Comparison of ENCODE assay signal across 37 cellular contexts in genomic region chrX:116756960-116757359, GRCh38.
"Had no signal": no experiment of that assay in that cellular context is flagged by ENCODE, and none has a peak within 500 bp of the region (broad histone marks: within the 10 kb centered on the region; RNA-seq: fewer than 3 reads in every experiment).

No MANE protein-coding gene starts in this region.

- H3K4me3 ChIP-seq: cardiac muscle cell had no signal

- H3K9me3 Mint-ChIP-seq: activated B cell treated with CpG ODN at 0.5 μM for 24 hours; activated CD4-positive, alpha-beta memory T cell treated with anti-CD3 and anti-CD28 coated beads for 36 hours; activated CD4-positive, alpha-beta T cell treated with anti-CD3 and anti-CD28 coated beads, Interleukin-2, amount 10 ng/mL, durations not matched to agents 24 days and 14 days; activated CD8-positive, alpha-beta T cell treated with anti-CD3 and anti-CD28 coated beads for 36 hours; activated naive CD4-positive, alpha-beta T cell treated with anti-CD3 and anti-CD28 coated beads, Interleukin-2, amount 10 ng/mL, durations not matched to agents 7 days and 5 days; activated naive CD4-positive, alpha-beta T cell treated with anti-CD3 and anti-CD28 coated beads, Interleukin-2, amount 50 U/mL, for 24 hours; activated naive CD8-positive, alpha-beta T cell treated with anti-CD3 and anti-CD28 coated beads, Interleukin-2, amount 10 ng/mL, durations not matched to agents 7 days and 5 days; activated naive CD8-positive, alpha-beta T cell treated with anti-CD3 and anti-CD28 coated beads, Interleukin-2, amount 50 U/mL, for 24 hours; activated T-cell treated with anti-CD3 and anti-CD28 coated beads, Interleukin-2, amount 50 U/mL, for 4 hours; activated T-helper 2 cell treated with anti-CD3 and anti-CD28 coated beads, Interferon-gamma antibody, Interleukin-2, Interleukin-4, amounts not matched to agents 10 μg/mL and 5 μg/mL and 100 μg/mL, durations not matched to agents 14 hours and 24 hours and 36 hours; brain; T-helper 1 cell treated with Interleukin-12 subunit alpha and Interleukin-12 subunit beta and Interleukin-4 antibody, amounts not matched to agents 30 μg/mL and 1 μg/mL, for 36 hours; T-helper 2 cell treated with Interferon-gamma antibody and Interleukin-4, amounts not matched to agents 5 μg/mL and 100 μg/mL, for 36 hours had no signal

- H3K27me3 ChIP-seq: cardiac muscle cell had no signal

- H3K27ac Mint-ChIP-seq: activated B cell treated with CpG ODN at 0.5 μM for 24 hours; activated CD4-positive, alpha-beta memory T cell treated with anti-CD3 and anti-CD28 coated beads for 36 hours; activated CD4-positive, alpha-beta T cell treated with anti-CD3 and anti-CD28 coated beads, Interleukin-2, amount 10 ng/mL, durations not matched to agents 24 days and 14 days; activated CD8-positive, alpha-beta T cell treated with anti-CD3 and anti-CD28 coated beads for 36 hours; activated naive CD4-positive, alpha-beta T cell treated with anti-CD3 and anti-CD28 coated beads, Interleukin-2, amount 10 ng/mL, durations not matched to agents 7 days and 5 days; activated naive CD4-positive, alpha-beta T cell treated with anti-CD3 and anti-CD28 coated beads, Interleukin-2, amount 50 U/mL, for 24 hours; activated naive CD8-positive, alpha-beta T cell; activated naive CD8-positive, alpha-beta T cell treated with anti-CD3 and anti-CD28 coated beads, Interleukin-2, amount 10 ng/mL, durations not matched to agents 7 days and 5 days; activated naive CD8-positive, alpha-beta T cell treated with anti-CD3 and anti-CD28 coated beads, Interleukin-2, amount 50 U/mL, for 24 hours; activated T-cell treated with anti-CD3 and anti-CD28 coated beads, Interleukin-2, amount 50 U/mL, for 72 hours; activated T-helper 2 cell treated with anti-CD3 and anti-CD28 coated beads, Interferon-gamma antibody, Interleukin-2, Interleukin-4, amounts not matched to agents 10 μg/mL and 5 μg/mL and 100 μg/mL, durations not matched to agents 14 hours and 24 hours and 36 hours; brain; T-helper 1 cell treated with Interleukin-12 subunit alpha and Interleukin-12 subunit beta and Interleukin-4 antibody, amounts not matched to agents 30 μg/mL and 1 μg/mL, for 36 hours; T-helper 2 cell treated with Interferon-gamma antibody and Interleukin-4, amounts not matched to agents 5 μg/mL and 100 μg/mL, for 36 hours had no signal

- H3K4me3 Mint-ChIP-seq: activated B cell treated with CpG ODN at 0.5 μM for 24 hours; activated CD4-positive, alpha-beta memory T cell treated with anti-CD3 and anti-CD28 coated beads for 36 hours; activated CD4-positive, alpha-beta T cell treated with anti-CD3 and anti-CD28 coated beads, Interleukin-2, amount 10 ng/mL, durations not matched to agents 24 days and 14 days; activated CD8-positive, alpha-beta T cell treated with anti-CD3 and anti-CD28 coated beads for 36 hours; activated naive CD4-positive, alpha-beta T cell treated with anti-CD3 and anti-CD28 coated beads, Interleukin-2, amount 10 ng/mL, durations not matched to agents 7 days and 5 days; activated naive CD4-positive, alpha-beta T cell treated with anti-CD3 and anti-CD28 coated beads, Interleukin-2, amount 50 U/mL, for 24 hours; activated naive CD8-positive, alpha-beta T cell; activated naive CD8-positive, alpha-beta T cell treated with anti-CD3 and anti-CD28 coated beads, Interleukin-2, amount 10 ng/mL, durations not matched to agents 7 days and 5 days; activated naive CD8-positive, alpha-beta T cell treated with anti-CD3 and anti-CD28 coated beads, Interleukin-2, amount 50 U/mL, for 24 hours; activated T-cell treated with anti-CD3 and anti-CD28 coated beads, Interleukin-2, amount 50 U/mL, for 4 hours; activated T-cell treated with anti-CD3 and anti-CD28 coated beads, Interleukin-2, amount 50 U/mL, for 72 hours; brain; central memory CD8-positive, alpha-beta T cell; T-helper 1 cell treated with Interleukin-12 subunit alpha and Interleukin-12 subunit beta and Interleukin-4 antibody, amounts not matched to agents 30 μg/mL and 1 μg/mL, for 36 hours; T-helper 2 cell treated with Interferon-gamma antibody and Interleukin-4, amounts not matched to agents 5 μg/mL and 100 μg/mL, for 36 hours had no signal

- FAIRE-seq: bronchial epithelial cell, TTC549 had no signal

- H3K36me3 Mint-ChIP-seq: activated CD4-positive, alpha-beta memory T cell treated with anti-CD3 and anti-CD28 coated beads for 36 hours; activated naive CD4-positive, alpha-beta T cell treated with anti-CD3 and anti-CD28 coated beads, Interleukin-2, amount 10 ng/mL, durations not matched to agents 7 days and 5 days; activated naive CD4-positive, alpha-beta T cell treated with anti-CD3 and anti-CD28 coated beads, Interleukin-2, amount 50 U/mL, for 24 hours; activated naive CD8-positive, alpha-beta T cell; activated naive CD8-positive, alpha-beta T cell treated with anti-CD3 and anti-CD28 coated beads, Interleukin-2, amount 10 ng/mL, durations not matched to agents 7 days and 5 days; brain had no signal

- H3K4me1 Mint-ChIP-seq: activated B cell treated with CpG ODN at 0.5 μM for 24 hours; activated CD4-positive, alpha-beta T cell treated with anti-CD3 and anti-CD28 coated beads, Interleukin-2, amount 10 ng/mL, durations not matched to agents 24 days and 14 days; activated naive CD4-positive, alpha-beta T cell treated with anti-CD3 and anti-CD28 coated beads, Interleukin-2, amount 10 ng/mL, durations not matched to agents 7 days and 5 days; activated naive CD4-positive, alpha-beta T cell treated with anti-CD3 and anti-CD28 coated beads, Interleukin-2, amount 50 U/mL, for 24 hours; activated naive CD8-positive, alpha-beta T cell treated with anti-CD3 and anti-CD28 coated beads, Interleukin-2, amount 10 ng/mL, durations not matched to agents 7 days and 5 days; activated naive CD8-positive, alpha-beta T cell treated with anti-CD3 and anti-CD28 coated beads, Interleukin-2, amount 50 U/mL, for 24 hours; brain; central memory CD8-positive, alpha-beta T cell had no signal

- H3K36me3 ChIP-seq: cardiac muscle cell had no signal

- H3K27ac ChIP-seq: cardiac muscle cell, VCaP had no signal

- H3K27me3 Mint-ChIP-seq: activated B cell treated with CpG ODN at 0.5 μM for 24 hours; activated CD4-positive, alpha-beta memory T cell treated with anti-CD3 and anti-CD28 coated beads for 36 hours; activated CD4-positive, alpha-beta T cell treated with anti-CD3 and anti-CD28 coated beads, Interleukin-2, amount 10 ng/mL, durations not matched to agents 24 days and 14 days; activated CD8-positive, alpha-beta T cell treated with anti-CD3 and anti-CD28 coated beads for 36 hours; activated naive CD4-positive, alpha-beta T cell treated with anti-CD3 and anti-CD28 coated beads, Interleukin-2, amount 10 ng/mL, durations not matched to agents 7 days and 5 days; activated naive CD4-positive, alpha-beta T cell treated with anti-CD3 and anti-CD28 coated beads, Interleukin-2, amount 50 U/mL, for 24 hours; activated naive CD8-positive, alpha-beta T cell; activated naive CD8-positive, alpha-beta T cell treated with anti-CD3 and anti-CD28 coated beads, Interleukin-2, amount 10 ng/mL, durations not matched to agents 7 days and 5 days; activated naive CD8-positive, alpha-beta T cell treated with anti-CD3 and anti-CD28 coated beads, Interleukin-2, amount 50 U/mL, for 24 hours; brain; central memory CD8-positive, alpha-beta T cell had no signal

- DNase-seq: activated B cell treated with CpG ODN at 0.5 μM for 24 hours; activated CD4-positive, alpha-beta memory T cell treated with anti-CD3 and anti-CD28 coated beads for 36 hours; activated CD4-positive, alpha-beta T cell treated with anti-CD3 and anti-CD28 coated beads for 4 hours; activated CD4-positive, alpha-beta T cell treated with anti-CD3 and anti-CD28 coated beads, Interleukin-2, amount 10 ng/mL, durations not matched to agents 24 days and 14 days; activated CD4-positive, alpha-beta T cell treated with anti-CD3 and anti-CD28 coated beads, Interleukin-2, amount 50 U/mL, for 1 hour; activated CD4-positive, alpha-beta T cell treated with anti-CD3 and anti-CD28 coated beads, Interleukin-2, amount 50 U/mL, for 4 hours; activated CD4-positive, CD25-positive, alpha-beta regulatory T cell treated with anti-CD3 and anti-CD28 coated beads, Interleukin-2, amount 50 U/mL, for 72 hours; activated CD8-positive, alpha-beta memory T cell treated with anti-CD3 and anti-CD28 coated beads, Interleukin-2, amount 50 U/mL, for 4 hours; activated CD8-positive, alpha-beta T cell treated with anti-CD3 and anti-CD28 coated beads for 36 hours; activated effector memory CD4-positive, alpha-beta T cell treated with Interleukin-2 at 50 U/mL for 16 hours; activated gamma-delta T cell; activated naive CD4-positive, alpha-beta T cell treated with anti-CD3 and anti-CD28 coated beads, Interleukin-2, amount 10 ng/mL, durations not matched to agents 7 days and 5 days; activated naive CD4-positive, alpha-beta T cell treated with Interleukin-2 at 50 U/mL for 16 hours; activated naive CD8-positive, alpha-beta T cell treated with anti-CD3 and anti-CD28 coated beads, Interleukin-2, amount 10 ng/mL, durations not matched to agents 7 days and 5 days; activated naive CD8-positive, alpha-beta T cell treated with anti-CD3 and anti-CD28 coated beads, Interleukin-2, amount 50 U/mL, for 24 hours; activated T-cell treated with anti-CD3 and anti-CD28 coated beads for 4 hours; activated T-cell treated with anti-CD3 and anti-CD28 coated beads, Interleukin-2, amount 50 U/mL, for 1 hour; activated T-cell treated with anti-CD3 and anti-CD28 coated beads, Interleukin-2, amount 50 U/mL, for 4 hours; activated T-cell treated with anti-CD3 and anti-CD28 coated beads, Interleukin-2, amount 50 U/mL, for 72 hours; amygdala; anterior cingulate cortex; caudate nucleus; cerebellar nuclear complex; T-helper 1 cell; T-helper 2 cell; T-helper 9 cell had no signal

- ATAC-seq: activated CD8-positive, alpha-beta T cell treated with anti-CD3 and anti-CD28 coated beads for 36 hours; activated naive CD8-positive, alpha-beta T cell treated with anti-CD3 and anti-CD28 coated beads, Interleukin-2, amount 50 U/mL, for 24 hours; activated T-cell treated with anti-CD3 and anti-CD28 coated beads, Interleukin-2, amount 50 U/mL, for 4 hours; activated T-cell treated with anti-CD3 and anti-CD28 coated beads, Interleukin-2, amount 50 U/mL, for 72 hours had no signal
